29 cellular contexts compared by ENCODE assay signal in the genomic region with DNA sequence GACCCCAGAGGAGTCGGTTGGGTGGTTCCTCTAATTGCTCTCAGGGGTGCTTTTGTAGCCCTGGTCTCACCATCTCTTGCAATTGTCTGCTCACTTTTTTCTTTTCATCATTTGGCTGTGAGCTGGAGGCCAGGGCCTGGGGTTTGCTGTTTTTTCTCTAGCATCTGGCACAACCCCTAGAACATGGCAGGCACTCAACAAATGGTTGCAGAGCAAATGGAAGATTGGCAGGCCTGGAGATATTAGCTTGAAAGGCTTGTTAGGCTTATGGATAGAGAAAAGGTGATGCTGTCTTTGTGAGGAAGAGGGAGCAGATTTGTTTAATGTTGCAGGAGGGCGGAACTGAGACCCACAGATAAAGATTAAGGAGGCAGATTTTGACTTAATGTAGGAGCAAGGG.
"Had no signal": no experiment of that assay in that cellular context is flagged by ENCODE, and none has a peak within 500 bp of the region (broad histone marks: within the 10 kb centered on the region; RNA-seq: fewer than 3 reads in every experiment).

No MANE protein-coding gene starts in this region.

- H3K27ac ChIP-seq: adrenal gland, body of pancreas, breast epithelium, cardiac muscle cell, colonic mucosa, epithelial cell of prostate, esophagus squamous epithelium, gastroesophageal sphincter, WERI-Rb-1 had no signal

- H3K4me1 ChIP-seq: adrenal gland, body of pancreas, breast epithelium, colonic mucosa, esophagus squamous epithelium, gastroesophageal sphincter had no signal

- H3K36me3 ChIP-seq: adrenal gland, breast epithelium, cardiac muscle cell, colonic mucosa, esophagus squamous epithelium, gastroesophageal sphincter had no signal

- ATAC-seq: activated CD4-positive, CD25-positive, alpha-beta regulatory T cell treated with anti-CD3 and anti-CD28 coated beads, Interleukin-2, amount 50 U/mL, for 24 hours; activated CD8-positive, alpha-beta T cell treated with anti-CD3 and anti-CD28 coated beads for 36 hours; activated naive CD8-positive, alpha-beta T cell treated with anti-CD3 and anti-CD28 coated beads, Interleukin-2, amount 50 U/mL, for 24 hours; body of pancreas; T-helper 17 cell had no signal

- DNase-seq: activated B cell treated with CpG ODN at 0.5 μM for 24 hours; activated CD4-positive, alpha-beta T cell treated with anti-CD3 and anti-CD28 coated beads for 48 hours; activated CD4-positive, alpha-beta T cell treated with anti-CD3 and anti-CD28 coated beads, Interleukin-2, amount 50 U/mL, for 1 hour; activated CD4-positive, alpha-beta T cell treated with anti-CD3 and anti-CD28 coated beads, Interleukin-2, amount 50 U/mL, for 48 hours; activated CD8-positive, alpha-beta memory T cell treated with anti-CD3 and anti-CD28 coated beads for 24 hours; activated CD8-positive, alpha-beta T cell treated with anti-CD3 and anti-CD28 coated beads for 36 hours; activated effector memory CD4-positive, alpha-beta T cell treated with anti-CD3 and anti-CD28 coated beads, Interleukin-2, amount 50 U/mL, for 16 hours; activated naive CD4-positive, alpha-beta T cell treated with anti-CD3 and anti-CD28 coated beads for 36 hours; activated naive CD8-positive, alpha-beta T cell treated with anti-CD3 and anti-CD28 coated beads for 36 hours; activated naive CD8-positive, alpha-beta T cell treated with anti-CD3 and anti-CD28 coated beads, Interleukin-2, amount 50 U/mL, for 24 hours; activated T-cell treated with anti-CD3 and anti-CD28 coated beads, Interleukin-2, amount 50 U/mL, for 48 hours; adrenal gland; amygdala; aorta; body of pancreas; colonic mucosa; effector CD8-positive, alpha-beta T cell; esophagus squamous epithelium; foreskin melanocyte; head of caudate nucleus; T-helper 1 cell; T-helper 17 cell; T1000; WERI-Rb-1 had no signal

- H3K9me3 ChIP-seq: adrenal gland, body of pancreas, breast epithelium, colonic mucosa, esophagus squamous epithelium, gastroesophageal sphincter had no signal

- H3K27me3 ChIP-seq: adrenal gland, body of pancreas, breast epithelium, cardiac muscle cell, colonic mucosa, gastroesophageal sphincter had no signal

- H3K4me3 ChIP-seq: adrenal gland, body of pancreas, breast epithelium, cardiac muscle cell, colonic mucosa, esophagus squamous epithelium, gastroesophageal sphincter had no signal
